In genomic region chr11:44301856-44302231, GRCh38 we compare ENCODE assay signal across 16 cellular contexts. TPM values are rescaled to one million over a fixed set of nuclear protein-coding genes. Genes with fewer than 3 reads are reported as not detected.
DNase-seq lines count a peak whose midpoint lies in the region; ATAC-seq, FAIRE-seq and TF ChIP-seq lines count a peak whose summit lies in the region.
"Had no signal": no experiment of that assay in that cellular context is flagged by ENCODE, and none has a peak within 500 bp of the region (broad histone marks: within the 10 kb centered on the region; RNA-seq: fewer than 3 reads in every experiment).

No MANE protein-coding gene starts in this region.

- ATAC-seq in activated CD8-positive, alpha-beta T cell treated with anti-CD3 and anti-CD28 coated beads for 36 hours = peak; percentile 8
- ATAC-seq in activated CD8-positive, alpha-beta T cell treated with anti-CD3 and anti-CD28 coated beads, Interleukin-2, amount 10 ng/mL, durations not matched to agents 7 days and 5 days = no peak
- peak; percentile 55 for ATAC-seq in stimulated activated effector memory CD8-positive, alpha-beta T cell treated with anti-CD3 and anti-CD28 coated beads, Interleukin-12 subunit alpha, Interleukin-12 subunit beta, amount 100 ng/mL, for 72 hours
- no peak for ATAC-seq in effector memory CD8-positive, alpha-beta T cell (replicated peaks)
- ATAC-seq: T-helper 17 cell had no signal

- peak overlapping the region in 1 of 3 donors; percentile 65 for H3K4me3 ChIP-seq in breast epithelium
- H3K4me3 ChIP-seq: colonic mucosa had no signal

- H3K9me3 ChIP-seq in breast epithelium = no peaks in the 10 kb centered on the region
- H3K9me3 ChIP-seq: colonic mucosa had no signal

- TF ChIP-seq CTCF in activated CD8-positive, alpha-beta T cell treated with anti-CD3 and anti-CD28 coated beads for 36 hours (IDR thresholded peaks at IDR 0.05) = no peak
- TF ChIP-seq CTCF in breast epithelium (IDR thresholded peaks at IDR 0.05) = no peak

- H3K9me3 Mint-ChIP-seq in activated CD8-positive, alpha-beta T cell treated with anti-CD3 and anti-CD28 coated beads for 36 hours = no peaks in the 10 kb centered on the region
- H3K9me3 Mint-ChIP-seq in activated CD8-positive, alpha-beta T cell treated with anti-CD3 and anti-CD28 coated beads, Interleukin-2, amount 10 ng/mL, durations not matched to agents 7 days and 5 days (ENCODE audit: insufficient read depth) = no peaks in the 10 kb centered on the region
- H3K9me3 Mint-ChIP-seq in stimulated activated effector memory CD8-positive, alpha-beta T cell treated with anti-CD3 and anti-CD28 coated beads, Interleukin-12 subunit alpha, Interleukin-12 subunit beta, amount 100 ng/mL, for 72 hours = no peaks in the 10 kb centered on the region
- H3K9me3 Mint-ChIP-seq in effector memory CD8-positive, alpha-beta T cell = no peaks in the 10 kb centered on the region
- H3K9me3 Mint-ChIP-seq: activated naive CD4-positive, alpha-beta T cell treated with anti-CD3 and anti-CD28 coated beads, Interleukin-2, amount 50 U/mL, for 24 hours; IgD-negative memory B cell had no signal

- no peak overlapping the region for H3K27ac Mint-ChIP-seq in activated CD8-positive, alpha-beta T cell treated with anti-CD3 and anti-CD28 coated beads for 36 hours
- H3K27ac Mint-ChIP-seq in activated CD8-positive, alpha-beta T cell treated with anti-CD3 and anti-CD28 coated beads, Interleukin-2, amount 10 ng/mL, durations not matched to agents 7 days and 5 days = no peak overlapping the region
- no peak overlapping the region for H3K27ac Mint-ChIP-seq in stimulated activated effector memory CD8-positive, alpha-beta T cell treated with anti-CD3 and anti-CD28 coated beads, Interleukin-12 subunit alpha, Interleukin-12 subunit beta, amount 100 ng/mL, for 72 hours
- H3K27ac Mint-ChIP-seq in effector memory CD8-positive, alpha-beta T cell = no peak overlapping the region
- H3K27ac Mint-ChIP-seq: activated naive CD4-positive, alpha-beta T cell treated with anti-CD3 and anti-CD28 coated beads, Interleukin-2, amount 50 U/mL, for 24 hours; T-helper 17 cell had no signal

- H3K36me3 Mint-ChIP-seq in activated CD8-positive, alpha-beta T cell treated with anti-CD3 and anti-CD28 coated beads for 36 hours (ENCODE audit: low read depth) = no peaks in the 10 kb centered on the region
- no peaks in the 10 kb centered on the region for H3K36me3 Mint-ChIP-seq in activated CD8-positive, alpha-beta T cell treated with anti-CD3 and anti-CD28 coated beads, Interleukin-2, amount 10 ng/mL, durations not matched to agents 7 days and 5 days (ENCODE audit: low read depth)
- H3K36me3 Mint-ChIP-seq in stimulated activated effector memory CD8-positive, alpha-beta T cell treated with anti-CD3 and anti-CD28 coated beads, Interleukin-12 subunit alpha, Interleukin-12 subunit beta, amount 100 ng/mL, for 72 hours = peaks cover 8% of the 10 kb centered on the region
- no peaks in the 10 kb centered on the region for H3K36me3 Mint-ChIP-seq in effector memory CD8-positive, alpha-beta T cell (ENCODE audit: insufficient read depth)
- H3K36me3 Mint-ChIP-seq: activated naive CD4-positive, alpha-beta T cell treated with anti-CD3 and anti-CD28 coated beads, Interleukin-2, amount 50 U/mL, for 24 hours; IgD-negative memory B cell had no signal

- peaks cover 22% of the 10 kb centered on the region for H3K4me1 Mint-ChIP-seq in activated CD8-positive, alpha-beta T cell treated with anti-CD3 and anti-CD28 coated beads for 36 hours (ENCODE audit: low read depth)
- H3K4me1 Mint-ChIP-seq in activated CD8-positive, alpha-beta T cell treated with anti-CD3 and anti-CD28 coated beads, Interleukin-2, amount 10 ng/mL, durations not matched to agents 7 days and 5 days (ENCODE audit: low read depth) = peaks cover 26% of the 10 kb centered on the region
- H3K4me1 Mint-ChIP-seq in stimulated activated effector memory CD8-positive, alpha-beta T cell treated with anti-CD3 and anti-CD28 coated beads, Interleukin-12 subunit alpha, Interleukin-12 subunit beta, amount 100 ng/mL, for 72 hours = peaks cover 34% of the 10 kb centered on the region
- H3K4me1 Mint-ChIP-seq in effector memory CD8-positive, alpha-beta T cell (ENCODE audit: low read depth in 2 of 2) = peaks cover 16 to 29% of the 10 kb centered on the region in 2 donors

- no peak for TF ChIP-seq POLR2A in breast epithelium (IDR thresholded peaks at IDR 0.05)

- peaks cover 57% of the 10 kb centered on the region for H3K27me3 Mint-ChIP-seq in activated CD8-positive, alpha-beta T cell treated with anti-CD3 and anti-CD28 coated beads for 36 hours
- H3K27me3 Mint-ChIP-seq in activated CD8-positive, alpha-beta T cell treated with anti-CD3 and anti-CD28 coated beads, Interleukin-2, amount 10 ng/mL, durations not matched to agents 7 days and 5 days (ENCODE audit: low read depth) = peaks cover 56% of the 10 kb centered on the region
- H3K27me3 Mint-ChIP-seq in effector memory CD8-positive, alpha-beta T cell = peaks cover 76 to 96% of the 10 kb centered on the region in 2 donors

- H3K36me3 ChIP-seq in breast epithelium = no peaks in the 10 kb centered on the region
- H3K36me3 ChIP-seq: colonic mucosa had no signal

- peak; percentile 36 for DNase-seq in activated CD8-positive, alpha-beta T cell treated with anti-CD3 and anti-CD28 coated beads for 36 hours
- DNase-seq in activated CD8-positive, alpha-beta T cell treated with anti-CD3 and anti-CD28 coated beads, Interleukin-2, amount 10 ng/mL, durations not matched to agents 7 days and 5 days = no peak
- DNase-seq in NCI-H460 (ENCODE audit: extremely low read depth, low read depth) (peak; percentile 52), breast epithelium (ENCODE audit: low spot score in 2 of 2) (no peak), NCI-H2029 (lab: John Stamatoyannopoulos, UW) (no peak), frontal cortex (ENCODE audit: low spot score in 2 of 2) (no peak)
- no peak for DNase-seq in stimulated activated effector memory CD8-positive, alpha-beta T cell treated with anti-CD3 and anti-CD28 coated beads, Interleukin-12 subunit alpha, Interleukin-12 subunit beta, amount 100 ng/mL, for 72 hours (ENCODE audit: low spot score in 2 of 2)
- no peak for DNase-seq in effector memory CD8-positive, alpha-beta T cell
- DNase-seq: colonic mucosa, DMS79 treated with DMSO at 0.1 percent for 48 hours, NCI-H2081 treated with DMSO at 0.1 percent for 48 hours, T-helper 17 cell had no signal

- H3K4me1 ChIP-seq in breast epithelium = peaks cover 0 to 3% of the 10 kb centered on the region in 2 donors

- no peak overlapping the region for H3K4me3 Mint-ChIP-seq in activated CD8-positive, alpha-beta T cell treated with anti-CD3 and anti-CD28 coated beads for 36 hours
- H3K4me3 Mint-ChIP-seq in activated CD8-positive, alpha-beta T cell treated with anti-CD3 and anti-CD28 coated beads, Interleukin-2, amount 10 ng/mL, durations not matched to agents 7 days and 5 days = no peak overlapping the region
- H3K4me3 Mint-ChIP-seq in stimulated activated effector memory CD8-positive, alpha-beta T cell treated with anti-CD3 and anti-CD28 coated beads, Interleukin-12 subunit alpha, Interleukin-12 subunit beta, amount 100 ng/mL, for 72 hours = no peak overlapping the region
- no peak overlapping the region for H3K4me3 Mint-ChIP-seq in effector memory CD8-positive, alpha-beta T cell
- H3K4me3 Mint-ChIP-seq: activated naive CD4-positive, alpha-beta T cell treated with anti-CD3 and anti-CD28 coated beads, Interleukin-2, amount 50 U/mL, for 24 hours; IgD-negative memory B cell; T-helper 17 cell had no signal

- intact Hi-C loops in activated CD8-positive, alpha-beta T cell treated with anti-CD3 and anti-CD28 coated beads for 36 hours (cut with micrococcal nuclease) = no loop called here
- intact Hi-C loops in breast epithelium (cut with DNase I; ENCODE audit: low total_unique reads) = no loop called here

- no peak for FAIRE-seq in frontal cortex (lab: Jason Lieb, UNC)
- FAIRE-seq: GM12892 had no signal

- H3K27me3 ChIP-seq in breast epithelium = peaks cover 0 to 45% of the 10 kb centered on the region in 2 donors

- POLR2A ChIA-PET in activated CD8-positive, alpha-beta T cell treated with anti-CD3 and anti-CD28 coated beads for 36 hours (lab: Charles Lee) = no interaction called here
- POLR2A ChIA-PET in activated CD8-positive, alpha-beta T cell treated with anti-CD3 and anti-CD28 coated beads, Interleukin-2, amount 10 ng/mL, durations not matched to agents 7 days and 5 days (lab: Charles Lee) = no interaction called here

- peak overlapping the region; percentile 58 to 87 for H3K27ac ChIP-seq in breast epithelium
- H3K27ac ChIP-seq: colonic mucosa had no signal

- CTCF ChIA-PET in activated CD8-positive, alpha-beta T cell treated with anti-CD3 and anti-CD28 coated beads for 36 hours (lab: Charles Lee) = no interaction called here
- CTCF ChIA-PET in activated CD8-positive, alpha-beta T cell treated with anti-CD3 and anti-CD28 coated beads, Interleukin-2, amount 10 ng/mL, durations not matched to agents 7 days and 5 days (lab: Charles Lee) = interaction anchor here (0.9 kb wide), 1 partner anchor 238 kb away, joined by 3 read pairs; no protein-coding TSS in a partner anchor

RNA-seq across cellular contexts. Expression of gene ALX4, which starts 8.1 kb away (rescaled TPM):
- total RNA-seq in activated CD8-positive, alpha-beta T cell treated with anti-CD3 and anti-CD28 coated beads for 36 hours = not detected
- total RNA-seq in activated CD8-positive, alpha-beta T cell treated with anti-CD3 and anti-CD28 coated beads, Interleukin-2, amount 10 ng/mL, durations not matched to agents 7 days and 5 days = not detected
- 0.62 and 0.81 TPM in 2 replicates for total RNA-seq in NCI-H460 (2014; rRNA removed; shearing (Covaris generic))
- polyA plus RNA-seq in NCI-H460 (2014; cell fraction: nucleus; rRNA removed) = 1.7 and 2.1 TPM in 2 replicates
- total RNA-seq in breast epithelium = 1 to 10 TPM in 2 of 3 donors, under 1 TPM in 1; under 0.01 to 5.2 (median 1.9) TPM
- 1.2 TPM for total RNA-seq in frontal cortex
- total RNA-seq: activated CD8-positive, alpha-beta memory T cell treated with anti-CD3 and anti-CD28 coated beads for 36 hours; colonic mucosa; T-helper 17 cell had no signal
- polyA plus RNA-seq: IgD-negative memory B cell had no signal

Comparison
In these comparisons a context has a peak if more than half of its experiments do, and no peak if none do; other contexts are left out.
1. ATAC-seq: peak in activated CD8-positive, alpha-beta T cell treated with anti-CD3 and anti-CD28 coated beads for 36 hours (single experiment) and stimulated activated effector memory CD8-positive, alpha-beta T cell treated with anti-CD3 and anti-CD28 coated beads, Interleukin-12 subunit alpha, Interleukin-12 subunit beta, amount 100 ng/mL, for 72 hours (single experiment); none in activated CD8-positive, alpha-beta T cell treated with anti-CD3 and anti-CD28 coated beads, Interleukin-2, amount 10 ng/mL, durations not matched to agents 7 days and 5 days (single experiment) and effector memory CD8-positive, alpha-beta T cell (single experiment).
2. DNase-seq: peak in activated CD8-positive, alpha-beta T cell treated with anti-CD3 and anti-CD28 coated beads for 36 hours (single experiment) and NCI-H460 (single experiment); none in activated CD8-positive, alpha-beta T cell treated with anti-CD3 and anti-CD28 coated beads, Interleukin-2, amount 10 ng/mL, durations not matched to agents 7 days and 5 days (single experiment), breast epithelium (0 of 2), stimulated activated effector memory CD8-positive, alpha-beta T cell treated with anti-CD3 and anti-CD28 coated beads, Interleukin-12 subunit alpha, Interleukin-12 subunit beta, amount 100 ng/mL, for 72 hours (0 of 2), NCI-H2029 (single experiment), frontal cortex (0 of 2) and effector memory CD8-positive, alpha-beta T cell (0 of 3).